ENCODE assay signal across 8 cellular contexts in genomic region chr6:113969888-113970807, GRCh38. TPM values are rescaled to one million over a fixed set of nuclear protein-coding genes. Genes with fewer than 3 reads are reported as not detected.
DNase-seq lines count a peak whose midpoint lies in the region; ATAC-seq and TF ChIP-seq lines count a peak whose summit lies in the region.

No MANE protein-coding gene starts in this region.

- intact Hi-C loops in right cardiac atrium (cut with DNase I): no loop called here
- intact Hi-C loops in prostate gland (cut with DNase I): no loop called here
- intact Hi-C loops in vagina (cut with DNase I): no loop called here

- peaks cover 29% of the 10 kb centered on the region for H4K20me1 ChIP-seq in SU-DHL-6 (ENCODE audit: low read depth, low read length)

- H3K36me3 ChIP-seq in SU-DHL-6 (ENCODE audit: low read length): no peaks in the 10 kb centered on the region
- no peaks in the 10 kb centered on the region for H3K36me3 ChIP-seq in prostate gland
- H3K36me3 ChIP-seq in vagina: no peaks in the 10 kb centered on the region

- WGBS in right cardiac atrium: under 1% methylated on average over 69 of the region's 70 CpGs
- WGBS in prostate gland: under 1% methylated on average over 69 of the region's 70 CpGs

- H3K9me3 ChIP-seq in SU-DHL-6 (ENCODE audit: insufficient read depth, low read length): no peaks in the 10 kb centered on the region
- H3K9me3 ChIP-seq in right cardiac atrium (ENCODE audit: control insufficient read depth, low read length): no peaks in the 10 kb centered on the region
- no peaks in the 10 kb centered on the region for H3K9me3 ChIP-seq in prostate gland
- H3K9me3 ChIP-seq in vagina: no peaks in the 10 kb centered on the region

- H3K27ac ChIP-seq in SU-DHL-6 (ENCODE audit: low read depth, low read length) (peak overlapping the region; percentile 85), right cardiac atrium (ENCODE audit: low read length) (peak overlapping the region; percentile 88), prostate gland (peak overlapping the region; percentile 81 to 90), vagina (peak overlapping the region; percentile 87)

- peaks cover 2% of the 10 kb centered on the region for H3K4me1 ChIP-seq in right cardiac atrium (ENCODE audit: control insufficient read depth, insufficient read depth, low read length)
- no peaks in the 10 kb centered on the region for H3K4me1 ChIP-seq in prostate gland (replicated peaks)
- H3K4me1 ChIP-seq in vagina: peaks cover 48% of the 10 kb centered on the region

- H3F3A ChIP-seq in SU-DHL-6 (ENCODE audit: insufficient read depth): no peaks in the 10 kb centered on the region

- H3K27me3 ChIP-seq in SU-DHL-6 (ENCODE audit: low read length) (no peaks in the 10 kb centered on the region), right cardiac atrium (ENCODE audit: control insufficient read depth, insufficient read depth) (no peaks in the 10 kb centered on the region), prostate gland (replicated peaks; ENCODE audit: insufficient read depth) (no peaks in the 10 kb centered on the region), vagina (no peaks in the 10 kb centered on the region)

- H3K9ac ChIP-seq in SU-DHL-6 (ENCODE audit: low read length): peak overlapping the region; percentile 99

- no peak for TF ChIP-seq POLR2A in prostate gland (IDR thresholded peaks at IDR 0.05)
- TF ChIP-seq POLR2A in vagina (IDR thresholded peaks at IDR 0.05): no peak

- ATAC-seq in GM21528 (IDR thresholded peaks at IDR 0.05; ENCODE audit: low FRiP score, unreplicated experiment) (peak; percentile 49), right cardiac atrium (peak; percentile 63 to 65)

- H3K4me3 ChIP-seq in SU-DHL-6 (ENCODE audit: insufficient read depth, low read length, poor library complexity, severe bottlenecking) (peak overlapping the region; percentile 96), right cardiac atrium (ENCODE audit: low read length) (peak overlapping the region; percentile 64), prostate gland (peak overlapping the region; percentile 82 to 94), vagina (peak overlapping the region; percentile 89 to 92)

- TF ChIP-seq CTCF in SU-DHL-6 (IDR thresholded peaks at IDR 0.05; ENCODE audit: insufficient read depth, low read length, poor library complexity, severe bottlenecking) (no peak), prostate gland (IDR thresholded peaks at IDR 0.05) (no peak), vagina (IDR thresholded peaks at IDR 0.05) (no peak)

- peak overlapping the region; percentile 99 for H2AFZ ChIP-seq in SU-DHL-6 (ENCODE audit: low read depth, low read length, severe bottlenecking)

- H3K9me2 ChIP-seq in SU-DHL-6 (replicated peaks; ENCODE audit: insufficient read depth, low read length): no peaks in the 10 kb centered on the region

- peaks cover 59% of the 10 kb centered on the region for H3K79me2 ChIP-seq in SU-DHL-6 (ENCODE audit: insufficient read depth, low read length)

- DNase-seq in DMS79 (lab: John Stamatoyannopoulos, UW) (peak; percentile 52), HuH-7 (ENCODE audit: low spot score) (peak; percentile 52), amniotic epithelial cell (ENCODE audit: low read depth) (peak; percentile 40), right cardiac atrium (peak; percentile 55 to 83 (median 81)), prostate gland (ENCODE audit: low spot score) (peak; percentile 35), vagina (ENCODE audit: extremely low spot score in 2 of 2) (no peak)

- peak overlapping the region; percentile 81 for H3K4me2 ChIP-seq in SU-DHL-6 (ENCODE audit: low read depth, low read length, poor library complexity, severe bottlenecking)

RNA-seq across cellular contexts. Expression of gene HDAC2, which starts 0.8 kb away (rescaled TPM):
- total RNA-seq in right cardiac atrium: 10 to 100 TPM; 46.4 to 51.6 (median 49.0) TPM
- 44.4 TPM for polyA plus RNA-seq in right cardiac atrium
- 10 to 100 TPM; 39.6 to 86.0 TPM for total RNA-seq in prostate gland
- 67.8 TPM for total RNA-seq in vagina

Comparison
In these comparisons a context has a peak if more than half of its experiments do, and no peak if none do; other contexts are left out.
1. DNase-seq: peak in DMS79 (single experiment), HuH-7 (single experiment), amniotic epithelial cell (single experiment), right cardiac atrium (3 of 3) and prostate gland (single experiment); none in vagina (0 of 2).
2. Peak in every context shown above with its lines, with median percentiles within 50 percentile points of each other: H3K27ac ChIP-seq and H3K4me3 ChIP-seq.